ENCODE assay signal across 9 cellular contexts in the genomic region with DNA sequence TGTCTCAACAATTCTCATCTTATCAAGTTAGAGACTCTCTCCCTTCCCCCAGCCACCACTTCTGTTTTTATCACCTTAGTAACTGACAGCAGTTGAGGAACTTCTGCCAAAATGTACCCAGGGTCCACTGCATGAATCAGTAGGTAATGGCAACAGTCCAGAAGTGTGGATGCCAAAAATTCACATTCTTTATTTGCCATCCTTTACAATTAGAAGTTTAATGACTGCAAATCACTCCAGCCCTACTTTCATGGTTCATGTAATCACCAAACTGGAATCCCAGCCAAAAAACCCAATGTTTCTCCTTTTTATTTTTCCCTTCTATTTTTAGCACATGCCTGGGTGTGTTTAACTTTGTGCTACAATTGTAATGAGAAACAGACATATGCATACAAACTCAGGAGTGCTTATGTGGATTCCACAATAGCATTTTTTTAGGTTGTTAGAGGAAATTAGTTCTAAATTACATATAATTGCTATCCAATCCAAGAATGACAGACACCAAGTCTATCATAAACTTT.
DNase-seq lines count a peak whose midpoint lies in the region; ATAC-seq and TF ChIP-seq lines count a peak whose summit lies in the region.
"Had no signal": no experiment of that assay in that cellular context is flagged by ENCODE, and none has a peak within 500 bp of the region (broad histone marks: within the 10 kb centered on the region; RNA-seq: fewer than 3 reads in every experiment).

No MANE protein-coding gene starts in this region.

- H3K4me3 ChIP-seq in A673 (ENCODE audit: low read depth, low read length, poor library complexity, severe bottlenecking) = no peak overlapping the region
- H3K4me3 ChIP-seq in SK-N-SH (ENCODE audit: low read depth in 2 of 2, low read length in 1 of 2) = no peak overlapping the region

- no peaks in the 10 kb centered on the region for H3K9me3 Mint-ChIP-seq in natural killer cell
- H3K9me3 Mint-ChIP-seq: activated naive CD4-positive, alpha-beta T cell treated with anti-CD3 and anti-CD28 coated beads, Interleukin-2, amount 50 U/mL, for 72 hours had no signal

- H3K4me1 Mint-ChIP-seq in natural killer cell = peaks cover 0 to 5% of the 10 kb centered on the region in 2 donors

- CTCF ChIA-PET in A673 (lab: Charles Lee) (no interaction called here), SK-N-SH (lab: Yijun Ruan, JAX) (no interaction called here)

- H4K20me1 ChIP-seq in SK-N-SH (ENCODE audit: insufficient read depth) = no peaks in the 10 kb centered on the region

- no peak for TF ChIP-seq RAD21 in SK-N-SH (IDR thresholded peaks at IDR 0.05; ENCODE audit: low read length)

- intact Hi-C loops in A673 (cut with micrococcal nuclease; ENCODE audit: unreplicated experiment) = no loop called here
- intact Hi-C loops in left cardiac atrium (cut with DNase I) = no loop called here
- intact Hi-C loops in natural killer cell (cut with micrococcal nuclease) = no loop called here

- H3K4me3 Mint-ChIP-seq in natural killer cell = no peak overlapping the region

- peak; percentile 73 to 80 for ATAC-seq in left cardiac atrium
- no peak for ATAC-seq in natural killer cell
- ATAC-seq: activated naive CD4-positive, alpha-beta T cell treated with anti-CD3 and anti-CD28 coated beads, Interleukin-2, amount 50 U/mL, for 72 hours had no signal

- TF ChIP-seq CTCF in A673 (conservative IDR thresholded peaks at IDR 0.05; ENCODE audit: low read depth, low read length) = no peak
- no peak for TF ChIP-seq CTCF in SK-N-SH (IDR thresholded peaks at IDR 0.05)
- no peak for TF ChIP-seq CTCF in natural killer cell (IDR thresholded peaks at IDR 0.05)

- peak; percentile 63 to 69 for TF ChIP-seq EP300 in SK-N-SH (IDR thresholded peaks at IDR 0.05; ENCODE audit: borderline replicate concordance in 1 of 2, low read depth in 1 of 2, low read length in 1 of 2)

- H3K27ac Mint-ChIP-seq in natural killer cell = no peak overlapping the region
- H3K27ac Mint-ChIP-seq: activated naive CD4-positive, alpha-beta T cell treated with anti-CD3 and anti-CD28 coated beads, Interleukin-2, amount 50 U/mL, for 72 hours had no signal

- peaks cover 35% of the 10 kb centered on the region for H3K4me1 ChIP-seq in A673 (ENCODE audit: insufficient read depth, low read length, poor library complexity, severe bottlenecking)
- H3K4me1 ChIP-seq in SK-N-SH (ENCODE audit: control insufficient read depth in 1 of 2, insufficient read depth in 2 of 2, low read depth in 1 of 2, low read length in 1 of 2) = peaks cover 19 to 24% of the 10 kb centered on the region in 2 experiments; a peak in 3 of 4 replicates

- peaks cover 16% of the 10 kb centered on the region for H3K36me3 Mint-ChIP-seq in natural killer cell

- H3K79me2 ChIP-seq in SK-N-SH (ENCODE audit: insufficient read depth) = no peaks in the 10 kb centered on the region

- no TSS peak for BruUV-seq in A673 (replicated peaks; lab: Mats Ljungman, UMichigan)

- H3K9me3 ChIP-seq in A673 (ENCODE audit: low read depth, low read length, poor library complexity, severe bottlenecking) (no peaks in the 10 kb centered on the region), SK-N-SH (no peaks in the 10 kb centered on the region)

- no peaks in the 10 kb centered on the region for H3K36me3 ChIP-seq in A673 (ENCODE audit: insufficient read depth, low read length, poor library complexity, severe bottlenecking)
- peaks cover 3 to 5% of the 10 kb centered on the region in 2 experiments for H3K36me3 ChIP-seq in SK-N-SH (replicated peaks in 1 of 2; ENCODE audit: control insufficient read depth in 1 of 2, insufficient read depth in 2 of 2, low read length in 1 of 2)

- H2AFZ ChIP-seq in SK-N-SH (ENCODE audit: low read depth) = no peak overlapping the region

- H3K27me3 ChIP-seq in A673 (replicated peaks; ENCODE audit: insufficient read depth, low read depth, low read length, poor library complexity) (no peaks in the 10 kb centered on the region), SK-N-SH (ENCODE audit: insufficient read depth) (no peaks in the 10 kb centered on the region)

- no peak overlapping the region for H3K9ac ChIP-seq in SK-N-SH

- no peak overlapping the region for H3K27ac ChIP-seq in A673 (ENCODE audit: low read depth, low read length, poor library complexity, severe bottlenecking)
- peak overlapping the region; percentile 74 for H3K27ac ChIP-seq in SK-N-SH (ENCODE audit: low read depth in 2 of 2, low read length in 1 of 2)

- H3K27me3 Mint-ChIP-seq in natural killer cell (ENCODE audit: low read depth in 2 of 2) = no peaks in the 10 kb centered on the region

- no peaks in the 10 kb centered on the region for H3K9me2 ChIP-seq in SK-N-SH

- POLR2A ChIA-PET in A673 (lab: Charles Lee; ENCODE audit: low non-redundant PET) (no interaction called here), SK-N-SH (lab: Yijun Ruan, JAX) (no interaction called here)

- peaks cover 16% of the 10 kb centered on the region for H3F3A ChIP-seq in SK-N-SH (replicated peaks; ENCODE audit: insufficient read depth)

- peak; percentile 86 for DNase-seq in A673 (ENCODE audit: low spot score)
- peak; percentile 36 to 72 for DNase-seq in Kasumi-1 (lab: John Stamatoyannopoulos, UW)
- peak; percentile 9 for DNase-seq in SK-N-SH
- DNase-seq in left cardiac atrium = no peak
- no peak for DNase-seq in HPDE6-E6E7 (ENCODE audit: extremely low spot score)
- DNase-seq in RKO (ENCODE audit: low spot score) = no peak
- no peak for DNase-seq in ecto neural progenitor cell (ENCODE audit: low spot score)
- no peak for DNase-seq in natural killer cell

- no peak overlapping the region for H3K4me2 ChIP-seq in SK-N-SH

TF ChIP-seq in SK-N-SH, 30 proteins besides CTCF, POLR2A, EP300 and RAD21 (continues in another document):
- no peak for TF ChIP-seq GATA2 (CRISPR knock-in tag; IDR thresholded peaks at IDR 0.05)
- TF ChIP-seq, protein P1, sequence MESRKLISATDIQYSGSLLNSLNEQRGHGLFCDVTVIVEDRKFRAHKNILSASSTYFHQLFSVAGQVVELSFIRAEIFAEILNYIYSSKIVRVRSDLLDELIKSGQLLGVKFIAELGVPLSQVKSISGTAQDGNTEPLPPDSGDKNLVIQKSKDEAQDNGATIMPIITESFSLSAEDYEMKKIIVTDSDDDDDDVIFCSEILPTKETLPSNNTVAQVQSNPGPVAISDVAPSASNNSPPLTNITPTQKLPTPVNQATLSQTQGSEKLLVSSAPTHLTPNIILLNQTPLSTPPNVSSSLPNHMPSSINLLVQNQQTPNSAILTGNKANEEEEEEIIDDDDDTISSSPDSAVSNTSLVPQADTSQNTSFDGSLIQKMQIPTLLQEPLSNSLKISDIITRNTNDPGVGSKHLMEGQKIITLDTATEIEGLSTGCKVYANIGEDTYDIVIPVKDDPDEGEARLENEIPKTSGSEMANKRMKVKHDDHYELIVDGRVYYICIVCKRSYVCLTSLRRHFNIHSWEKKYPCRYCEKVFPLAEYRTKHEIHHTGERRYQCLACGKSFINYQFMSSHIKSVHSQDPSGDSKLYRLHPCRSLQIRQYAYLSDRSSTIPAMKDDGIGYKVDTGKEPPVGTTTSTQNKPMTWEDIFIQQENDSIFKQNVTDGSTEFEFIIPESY (IDR thresholded peaks at IDR 0.05; ENCODE audit: borderline replicate concordance, low read depth) = no peak
- peak; percentile 65; the same call in 1 of the 2 replicates for TF ChIP-seq POLR2AphosphoS5 (IDR thresholded peaks at IDR 0.05; ENCODE audit: low read depth, low read length)
- TF ChIP-seq, protein P2, sequence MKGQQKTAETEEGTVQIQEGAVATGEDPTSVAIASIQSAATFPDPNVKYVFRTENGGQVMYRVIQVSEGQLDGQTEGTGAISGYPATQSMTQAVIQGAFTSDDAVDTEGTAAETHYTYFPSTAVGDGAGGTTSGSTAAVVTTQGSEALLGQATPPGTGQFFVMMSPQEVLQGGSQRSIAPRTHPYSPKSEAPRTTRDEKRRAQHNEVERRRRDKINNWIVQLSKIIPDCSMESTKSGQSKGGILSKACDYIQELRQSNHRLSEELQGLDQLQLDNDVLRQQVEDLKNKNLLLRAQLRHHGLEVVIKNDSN (IDR thresholded peaks at IDR 0.05; ENCODE audit: borderline replicate concordance, low read depth) = 0 out of 2 replicates have a peak, but pooled peaks have one; percentile 3
- 0 out of 2 replicates have a peak, but pooled peaks have one; percentile 48 for TF ChIP-seq FOXM1 (IDR thresholded peaks at IDR 0.05; ENCODE audit: low read depth)
- peak; percentile 95 for TF ChIP-seq MEF2A (IDR thresholded peaks at IDR 0.05; ENCODE audit: borderline replicate concordance, low read depth)
- TF ChIP-seq, protein P3, sequence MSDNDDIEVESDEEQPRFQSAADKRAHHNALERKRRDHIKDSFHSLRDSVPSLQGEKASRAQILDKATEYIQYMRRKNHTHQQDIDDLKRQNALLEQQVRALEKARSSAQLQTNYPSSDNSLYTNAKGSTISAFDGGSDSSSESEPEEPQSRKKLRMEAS (IDR thresholded peaks at IDR 0.05; ENCODE audit: low read depth) = 0 out of 2 replicates have a peak, but pooled peaks have one; percentile 42
- no peak for TF ChIP-seq ELF1 (IDR thresholded peaks at IDR 0.05)
- TF ChIP-seq FOSL2 (IDR thresholded peaks at IDR 0.05; ENCODE audit: borderline replicate concordance, low read depth) = peak; percentile 46; the same call in 1 of the 2 replicates
- TF ChIP-seq, protein P4, sequence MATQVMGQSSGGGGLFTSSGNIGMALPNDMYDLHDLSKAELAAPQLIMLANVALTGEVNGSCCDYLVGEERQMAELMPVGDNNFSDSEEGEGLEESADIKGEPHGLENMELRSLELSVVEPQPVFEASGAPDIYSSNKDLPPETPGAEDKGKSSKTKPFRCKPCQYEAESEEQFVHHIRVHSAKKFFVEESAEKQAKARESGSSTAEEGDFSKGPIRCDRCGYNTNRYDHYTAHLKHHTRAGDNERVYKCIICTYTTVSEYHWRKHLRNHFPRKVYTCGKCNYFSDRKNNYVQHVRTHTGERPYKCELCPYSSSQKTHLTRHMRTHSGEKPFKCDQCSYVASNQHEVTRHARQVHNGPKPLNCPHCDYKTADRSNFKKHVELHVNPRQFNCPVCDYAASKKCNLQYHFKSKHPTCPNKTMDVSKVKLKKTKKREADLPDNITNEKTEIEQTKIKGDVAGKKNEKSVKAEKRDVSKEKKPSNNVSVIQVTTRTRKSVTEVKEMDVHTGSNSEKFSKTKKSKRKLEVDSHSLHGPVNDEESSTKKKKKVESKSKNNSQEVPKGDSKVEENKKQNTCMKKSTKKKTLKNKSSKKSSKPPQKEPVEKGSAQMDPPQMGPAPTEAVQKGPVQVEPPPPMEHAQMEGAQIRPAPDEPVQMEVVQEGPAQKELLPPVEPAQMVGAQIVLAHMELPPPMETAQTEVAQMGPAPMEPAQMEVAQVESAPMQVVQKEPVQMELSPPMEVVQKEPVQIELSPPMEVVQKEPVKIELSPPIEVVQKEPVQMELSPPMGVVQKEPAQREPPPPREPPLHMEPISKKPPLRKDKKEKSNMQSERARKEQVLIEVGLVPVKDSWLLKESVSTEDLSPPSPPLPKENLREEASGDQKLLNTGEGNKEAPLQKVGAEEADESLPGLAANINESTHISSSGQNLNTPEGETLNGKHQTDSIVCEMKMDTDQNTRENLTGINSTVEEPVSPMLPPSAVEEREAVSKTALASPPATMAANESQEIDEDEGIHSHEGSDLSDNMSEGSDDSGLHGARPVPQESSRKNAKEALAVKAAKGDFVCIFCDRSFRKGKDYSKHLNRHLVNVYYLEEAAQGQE (IDR thresholded peaks at IDR 0.05; ENCODE audit: low read depth, low read length) = 0 out of 2 replicates have a peak, but pooled peaks have one; percentile 32

Comparison
In these comparisons a context has a peak if more than half of its experiments do, and no peak if none do; other contexts are left out.
1. DNase-seq: peak in A673 (single experiment), Kasumi-1 (2 of 2) and SK-N-SH (single experiment); none in left cardiac atrium (single experiment), HPDE6-E6E7 (single experiment), RKO (single experiment), ecto neural progenitor cell (single experiment) and natural killer cell (single experiment).
2. ATAC-seq: peak in left cardiac atrium (2 of 2); none in natural killer cell (0 of 3).